In the genomic region with DNA sequence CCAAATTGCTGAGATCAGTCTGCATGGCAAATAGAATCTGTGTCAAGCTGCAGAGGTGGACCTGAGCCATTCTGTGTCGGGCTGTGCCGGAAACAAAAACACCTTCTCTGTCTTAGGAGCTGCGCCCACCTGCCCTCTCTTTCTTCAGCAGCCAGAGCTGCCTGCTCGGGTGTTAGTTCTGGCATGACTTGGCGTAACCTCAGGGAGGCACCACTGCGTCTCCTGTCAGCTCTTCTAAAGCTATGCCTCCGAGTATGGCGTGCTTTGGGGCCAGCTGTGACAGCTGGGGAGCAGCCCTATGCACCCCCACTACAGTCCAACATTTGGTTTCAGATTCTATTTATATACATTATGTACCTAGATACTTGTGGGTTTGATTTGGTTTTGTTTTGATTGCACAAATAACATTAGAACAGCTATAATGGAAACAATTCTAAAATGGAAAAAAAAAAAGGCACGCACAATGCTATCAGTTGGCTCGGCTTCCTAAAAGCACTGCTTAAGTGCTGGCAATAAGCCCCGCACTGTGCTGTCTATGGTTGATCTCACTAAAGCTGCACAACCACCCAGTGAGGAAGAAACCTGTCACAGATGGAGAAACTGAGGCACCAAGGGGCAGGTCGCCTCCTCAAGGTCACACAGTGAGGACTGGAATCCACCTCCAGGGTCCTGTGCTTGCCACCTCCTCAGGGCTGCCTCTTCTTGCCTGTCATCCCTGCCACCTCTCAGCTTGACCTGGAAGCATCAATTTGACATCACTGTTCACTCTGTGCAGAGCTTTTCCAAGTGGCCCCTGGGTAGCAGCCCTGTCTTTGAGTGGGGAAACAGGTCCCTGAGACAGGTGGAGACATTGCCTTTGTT, we compare ENCODE assay signal across 9 cellular contexts. TPM values are rescaled to one million over a fixed set of nuclear protein-coding genes. Genes with fewer than 3 reads are reported as not detected.
DNase-seq lines count a peak whose midpoint lies in the region; ATAC-seq and TF ChIP-seq lines count a peak whose summit lies in the region.
"Had no signal": no experiment of that assay in that cellular context is flagged by ENCODE, and none has a peak within 500 bp of the region (broad histone marks: within the 10 kb centered on the region; RNA-seq: fewer than 3 reads in every experiment).

No MANE protein-coding gene starts in this region.

- TF ChIP-seq CTCF in mucosa of descending colon (IDR thresholded peaks at IDR 0.05) (no peak), transverse colon (IDR thresholded peaks at IDR 0.05) (no peak), esophagus muscularis mucosa (IDR thresholded peaks at IDR 0.05) (no peak)

- no peaks in the 10 kb centered on the region for H3K9me3 Mint-ChIP-seq in activated naive CD8-positive, alpha-beta T cell treated with anti-CD3 and anti-CD28 coated beads, Interleukin-2, amount 10 ng/mL, durations not matched to agents 7 days and 5 days

- H3K27me3 Mint-ChIP-seq in activated naive CD8-positive, alpha-beta T cell treated with anti-CD3 and anti-CD28 coated beads, Interleukin-2, amount 10 ng/mL, durations not matched to agents 7 days and 5 days: no peaks in the 10 kb centered on the region

- H3K4me3 ChIP-seq in mucosa of descending colon (no peak overlapping the region), transverse colon (no peak overlapping the region), esophagus muscularis mucosa (no peak overlapping the region)
- H3K4me3 ChIP-seq: lung had no signal

- peaks cover 13% of the 10 kb centered on the region for H3K4me1 ChIP-seq in mucosa of descending colon (ENCODE audit: low read depth)
- peaks cover 0 to 20% (median 12%) of the 10 kb centered on the region in 4 donors for H3K4me1 ChIP-seq in transverse colon
- H3K4me1 ChIP-seq in esophagus muscularis mucosa: peaks cover 0 to 8% (median 0%) of the 10 kb centered on the region in 4 donors

- TF ChIP-seq EP300 in transverse colon (IDR thresholded peaks at IDR 0.05; ENCODE audit: low read depth): no peak
- no peak for TF ChIP-seq EP300 in esophagus muscularis mucosa (IDR thresholded peaks at IDR 0.05)

- DNase-seq in NCI-H69 (lab: John Stamatoyannopoulos, UW) (peak; percentile 35), mucosa of descending colon (peak in 2 of 3 donors; percentile 50 to 52), transverse colon (peak; percentile 56), foreskin melanocyte (no peak), esophagus muscularis mucosa (ENCODE audit: extremely low spot score) (no peak)
- DNase-seq in activated naive CD8-positive, alpha-beta T cell treated with anti-CD3 and anti-CD28 coated beads, Interleukin-2, amount 10 ng/mL, durations not matched to agents 7 days and 5 days: peak; percentile 66

- H3K36me3 ChIP-seq in mucosa of descending colon (ENCODE audit: low read depth): no peaks in the 10 kb centered on the region
- H3K36me3 ChIP-seq in transverse colon: no peaks in the 10 kb centered on the region
- H3K36me3 ChIP-seq in esophagus muscularis mucosa: no peaks in the 10 kb centered on the region

- TF ChIP-seq POLR2A in transverse colon (IDR thresholded peaks at IDR 0.05) (no peak), esophagus muscularis mucosa (IDR thresholded peaks at IDR 0.05; ENCODE audit: low read depth) (no peak)

- WGBS in transverse colon (ENCODE audit: low coverage in 1 of 2), 2 donors: 12 to 16% methylated on average over 7 to 12 of the region's 12 CpGs
- WGBS in esophagus muscularis mucosa: 48% methylated on average over 11 of the region's 12 CpGs

- in situ Hi-C loops in transverse colon (cut with MboI; ENCODE audit: low pct_ligation_motif_present in 1 of 4, low pct_unique_long_range_greater_than_20kb in 1 of 4, low sequenced_read_pairs in 3 of 4): no loop called here

- H3K27me3 ChIP-seq in transverse colon: no peaks in the 10 kb centered on the region
- H3K27me3 ChIP-seq in esophagus muscularis mucosa: peaks cover 0 to 29% (median 0%) of the 10 kb centered on the region in 4 donors

- H3K4me3 Mint-ChIP-seq in activated naive CD8-positive, alpha-beta T cell treated with anti-CD3 and anti-CD28 coated beads, Interleukin-2, amount 10 ng/mL, durations not matched to agents 7 days and 5 days: peak overlapping the region; percentile 67

- peak overlapping the region; percentile 93 for H3K27ac Mint-ChIP-seq in activated naive CD8-positive, alpha-beta T cell treated with anti-CD3 and anti-CD28 coated beads, Interleukin-2, amount 10 ng/mL, durations not matched to agents 7 days and 5 days

- ATAC-seq in GM18858 (IDR thresholded peaks at IDR 0.05; ENCODE audit: unreplicated experiment): peak; percentile 92
- ATAC-seq in HG02610 (IDR thresholded peaks at IDR 0.05; ENCODE audit: unreplicated experiment): peak; percentile 96
- peak; percentile 93 for ATAC-seq in activated naive CD8-positive, alpha-beta T cell treated with anti-CD3 and anti-CD28 coated beads, Interleukin-2, amount 10 ng/mL, durations not matched to agents 7 days and 5 days (ENCODE audit: low read depth)
- peak; percentile 72 for ATAC-seq in mucosa of descending colon

- peaks cover 51% of the 10 kb centered on the region for H3K4me1 Mint-ChIP-seq in activated naive CD8-positive, alpha-beta T cell treated with anti-CD3 and anti-CD28 coated beads, Interleukin-2, amount 10 ng/mL, durations not matched to agents 7 days and 5 days

- H3K9me3 ChIP-seq in mucosa of descending colon (no peaks in the 10 kb centered on the region), transverse colon (no peaks in the 10 kb centered on the region), esophagus muscularis mucosa (no peaks in the 10 kb centered on the region)

- POLR2A ChIA-PET in activated naive CD8-positive, alpha-beta T cell treated with anti-CD3 and anti-CD28 coated beads, Interleukin-2, amount 10 ng/mL, durations not matched to agents 7 days and 5 days (lab: Charles Lee): interaction anchor here (0.5 to 4.2 kb wide), 15 partner anchors 8 to 677 kb away, joined by 3 to 32 read pairs (median 5); a partner anchor contains a TSS

- intact Hi-C loops in mucosa of descending colon (cut with DNase I, micrococcal nuclease): no loop called here
- intact Hi-C loops in transverse colon (cut with DNase I; ENCODE audit: low total_unique reads): no loop called here
- intact Hi-C loops in esophagus muscularis mucosa (cut with DNase I): no loop called here

- H3K27ac ChIP-seq in transverse colon: peak overlapping the region; percentile 8 to 47 (median 30)
- no peak overlapping the region for H3K27ac ChIP-seq in esophagus muscularis mucosa (replicated peaks in 1 of 4)

- peaks cover 8% of the 10 kb centered on the region for H3K36me3 Mint-ChIP-seq in activated naive CD8-positive, alpha-beta T cell treated with anti-CD3 and anti-CD28 coated beads, Interleukin-2, amount 10 ng/mL, durations not matched to agents 7 days and 5 days

RNA-seq across cellular contexts. Expression of a gene that starts 18.7 kb away (rescaled TPM):
- total RNA-seq in activated naive CD8-positive, alpha-beta T cell treated with anti-CD3 and anti-CD28 coated beads, Interleukin-2, amount 10 ng/mL, durations not matched to agents 7 days and 5 days: 1 to 10 TPM; 4.3 to 5.6 TPM
- 100 to 1,000 TPM in 1 of 3 donors, 10 to 100 TPM in 2; 37.0 to 104 (median 98.4) TPM for total RNA-seq in mucosa of descending colon
- 10 to 100 TPM; 40.0 to 55.3 (median 45.7) TPM for total RNA-seq in transverse colon
- total RNA-seq in esophagus muscularis mucosa: 10 to 100 TPM; 17.4 to 21.4 (median 19.1) TPM

RNA-seq across cellular contexts. Expression of a gene that starts 58.3 kb away (rescaled TPM):
- total RNA-seq in activated naive CD8-positive, alpha-beta T cell treated with anti-CD3 and anti-CD28 coated beads, Interleukin-2, amount 10 ng/mL, durations not matched to agents 7 days and 5 days: not detected
- 1 to 10 TPM in 2 of 3 donors, under 1 TPM in 1; 0.84 to 3.4 (median 1.8) TPM for total RNA-seq in mucosa of descending colon
- total RNA-seq in transverse colon: 1 to 10 TPM in 3 of 4 donors, not detected in 1; 1.5 to 2.7 (median 2.2) TPM
- 1 to 10 TPM; 2.0 to 9.6 (median 3.7) TPM for total RNA-seq in esophagus muscularis mucosa

Comparison
In these comparisons a context has a peak if more than half of its experiments do, and no peak if none do; other contexts are left out.
1. DNase-seq: peak in NCI-H69 (single experiment), activated naive CD8-positive, alpha-beta T cell treated with anti-CD3 and anti-CD28 coated beads, Interleukin-2, amount 10 ng/mL, durations not matched to agents 7 days and 5 days (single experiment), mucosa of descending colon (2 of 3) and transverse colon (single experiment); none in foreskin melanocyte (single experiment) and esophagus muscularis mucosa (single experiment).
2. H3K27ac ChIP-seq: peak in transverse colon (4 of 4); none in esophagus muscularis mucosa (0 of 4).
3. Peak in every context shown above with its lines, with median percentiles within 50 percentile points of each other: ATAC-seq.